Comparison of ENCODE assay signal across 19 cellular contexts in the genomic region with DNA sequence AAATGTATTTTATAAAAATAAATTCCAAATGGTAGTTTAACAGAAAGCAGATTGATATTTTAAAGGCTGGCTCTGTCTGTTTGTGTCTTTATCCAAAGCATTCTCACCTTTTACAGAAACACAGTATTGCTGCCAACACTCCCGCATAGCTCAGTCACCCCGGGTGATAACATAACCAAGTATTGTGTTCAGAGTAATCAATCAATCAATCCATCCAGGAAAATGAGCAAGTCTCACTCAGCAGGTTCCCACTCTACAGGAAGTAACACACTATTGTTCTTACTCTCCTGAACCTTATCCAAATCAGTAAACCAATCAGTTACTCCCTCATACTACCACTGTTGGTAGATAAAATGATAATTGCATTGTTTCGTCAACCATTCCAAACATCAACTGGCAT.
DNase-seq lines count a peak whose midpoint lies in the region; TF ChIP-seq lines count a peak whose summit lies in the region.
"Had no signal": no experiment of that assay in that cellular context is flagged by ENCODE, and none has a peak within 500 bp of the region (broad histone marks: within the 10 kb centered on the region; RNA-seq: fewer than 3 reads in every experiment).

No MANE protein-coding gene starts in this region.

- H4K5ac ChIP-seq in mesendoderm (ENCODE audit: low read length): no peak overlapping the region

- no peak overlapping the region for H2AK5ac ChIP-seq in mesendoderm (ENCODE audit: low read length)

- no peak overlapping the region for H3K23ac ChIP-seq in mesendoderm (ENCODE audit: low read length)

- no peak overlapping the region for H3K4me3 Mint-ChIP-seq in mesothelial cell of epicardium
- H3K4me3 Mint-ChIP-seq: CD4-positive, alpha-beta memory T cell; GM23338; H9 had no signal

- no peaks in the 10 kb centered on the region for H3K36me3 Mint-ChIP-seq in mesothelial cell of epicardium
- H3K36me3 Mint-ChIP-seq: CD4-positive, alpha-beta memory T cell had no signal

- no peak overlapping the region for H2BK120ac ChIP-seq in mesendoderm (ENCODE audit: low read depth, low read length)

- DNase-seq in NCI-H2081 (lab: John Stamatoyannopoulos, UW) (peak; percentile 15 to 73), NCI-H2081 treated with DMSO at 0.1 percent for 48 hours (lab: John Stamatoyannopoulos, UW) (no peak), NCI-H345 treated with DMSO at 0.1 percent for 48 hours (lab: John Stamatoyannopoulos, UW; ENCODE audit: unreplicated experiment) (peak; percentile 32), mesendoderm (peak; percentile 70), mesothelial cell of epicardium (ENCODE audit: low spot score in 2 of 2, unreplicated experiment in 2 of 2) (no peak), GM13976 (ENCODE audit: low spot score) (no peak), NCI-H526 treated with DMSO at 0.1 percent for 48 hours (lab: John Stamatoyannopoulos, UW) (no peak)
- DNase-seq: 8988T; ACHN; BE2C; CD4-positive, alpha-beta memory T cell; COR-L47; DMS153; DMS79 treated with DMSO at 0.1 percent for 48 hours; EL; H9 had no signal

- no peak overlapping the region for H3K4me3 ChIP-seq in mesendoderm (ENCODE audit: low read length)
- H3K4me3 ChIP-seq: GM23338 had no signal

- no peak overlapping the region for H2BK15ac ChIP-seq in mesendoderm (replicated peaks; ENCODE audit: low read depth)

- in situ Hi-C loops in GM13976 (cut with MboI; ENCODE audit: low sequenced_read_pairs, unreplicated experiment): no loop called here

- no peak overlapping the region for H3K27ac ChIP-seq in mesendoderm (ENCODE audit: low read depth, low read length)
- H3K27ac ChIP-seq: C4-2B, KMS-11 had no signal

- no peak overlapping the region for H3K4ac ChIP-seq in mesendoderm (ENCODE audit: low read depth, low read length)

- H2BK5ac ChIP-seq in mesendoderm (ENCODE audit: low read length): no peak overlapping the region

- H3K27ac Mint-ChIP-seq in mesothelial cell of epicardium: no peak overlapping the region
- H3K27ac Mint-ChIP-seq: CD4-positive, alpha-beta memory T cell; GM23338; H9 had no signal

- H3K4me1 ChIP-seq in mesendoderm (ENCODE audit: control insufficient read depth, low read depth, low read length): no peaks in the 10 kb centered on the region
- H3K4me1 ChIP-seq: BE2C had no signal

- H3K9ac ChIP-seq in mesendoderm (ENCODE audit: low read length): no peak overlapping the region
- H3K9ac ChIP-seq: KMS-11 had no signal

- H3K18ac ChIP-seq in mesendoderm (ENCODE audit: low read length): no peak overlapping the region

- H3K79me2 ChIP-seq in mesendoderm (ENCODE audit: control insufficient read depth, insufficient read depth, low read length): no peaks in the 10 kb centered on the region

- H3K27me3 Mint-ChIP-seq in mesothelial cell of epicardium (ENCODE audit: low read depth): peaks cover 2% of the 10 kb centered on the region
- H3K27me3 Mint-ChIP-seq: CD4-positive, alpha-beta memory T cell had no signal

- no peak overlapping the region for H3K56ac ChIP-seq in mesendoderm (ENCODE audit: low read length)

- H3K36me3 ChIP-seq in mesendoderm (ENCODE audit: control insufficient read depth, insufficient read depth, low read length): no peaks in the 10 kb centered on the region
- H3K36me3 ChIP-seq: BE2C had no signal

- WGBS in mesendoderm (ENCODE audit: extremely low coverage, insufficient coverage, low lambda C conversion rate): no CpG with 5 or more reads among the region's 3 CpGs

- H3K4me2 ChIP-seq in mesendoderm (ENCODE audit: low read length): no peak overlapping the region
- H3K4me2 ChIP-seq: GM23338, KMS-11 had no signal

- no peak overlapping the region for H4K8ac ChIP-seq in mesendoderm (ENCODE audit: low read depth, low read length)

- H3K4me1 Mint-ChIP-seq in mesothelial cell of epicardium: peaks cover 6% of the 10 kb centered on the region
- H3K4me1 Mint-ChIP-seq: CD4-positive, alpha-beta memory T cell; GM23338; H9 had no signal

- H3K79me1 ChIP-seq in mesendoderm (ENCODE audit: low read length): no peaks in the 10 kb centered on the region

- TF ChIP-seq CTCF in mesothelial cell of epicardium (IDR thresholded peaks at IDR 0.05; ENCODE audit: unreplicated experiment) (no peak), GM13976 (IDR thresholded peaks at IDR 0.05; ENCODE audit: borderline replicate concordance, control extremely low read depth, extremely low read depth, insufficient read depth, missing control alignments) (no peak)

- no peaks in the 10 kb centered on the region for H3K27me3 ChIP-seq in mesendoderm (ENCODE audit: insufficient read depth, low read length, poor library complexity)
- H3K27me3 ChIP-seq: BE2C had no signal

- peaks cover 3% of the 10 kb centered on the region for H3K9me3 Mint-ChIP-seq in mesothelial cell of epicardium
- H3K9me3 Mint-ChIP-seq: GM23338 had no signal

Comparison
In these comparisons a context has a peak if more than half of its experiments do, and no peak if none do; other contexts are left out.
1. DNase-seq: peak in NCI-H2081 (2 of 2), NCI-H345 treated with DMSO at 0.1 percent for 48 hours (single experiment) and mesendoderm (single experiment); none in NCI-H2081 treated with DMSO at 0.1 percent for 48 hours (single experiment), mesothelial cell of epicardium (0 of 2), GM13976 (single experiment) and NCI-H526 treated with DMSO at 0.1 percent for 48 hours (single experiment).